In genomic region chr4:83342476-83342875, GRCh38 we compare ENCODE assay signal across 16 cellular contexts.
"Had no signal": no experiment of that assay in that cellular context is flagged by ENCODE, and none has a peak within 500 bp of the region (broad histone marks: within the 10 kb centered on the region; RNA-seq: fewer than 3 reads in every experiment).

No MANE protein-coding gene starts in this region.

- ATAC-seq: foreskin keratinocyte, pancreas, right cardiac atrium had no signal

- DNase-seq: colonic mucosa; effector CD4-positive, alpha-beta T cell; endodermal cell; erythroblast; foreskin keratinocyte; head of caudate nucleus; hippocampal formation; kidney glomerular epithelial cell; mesendoderm; naive B cell; occipital lobe; pancreas; right cardiac atrium; small intestine; stimulated activated CD4-positive, alpha-beta T cell treated with anti-CD3 and anti-CD28 coated beads, Interleukin-12 subunit alpha, Interleukin-12 subunit beta, amount 100 ng/mL, for 4 hours; stimulated activated naive CD4-positive, alpha-beta T cell had no signal

- H3K9me3 ChIP-seq: colonic mucosa, pancreas had no signal

- H3K4me3 ChIP-seq: colonic mucosa, pancreas had no signal

- H3K27me3 ChIP-seq: colonic mucosa, foreskin keratinocyte, pancreas had no signal

- H3K36me3 ChIP-seq: colonic mucosa, pancreas had no signal

- H3K27ac ChIP-seq: colonic mucosa, foreskin keratinocyte, pancreas had no signal

- H3K4me1 ChIP-seq: colonic mucosa, foreskin keratinocyte, pancreas had no signal
